8 cellular contexts compared by ENCODE assay signal in the genomic region with DNA sequence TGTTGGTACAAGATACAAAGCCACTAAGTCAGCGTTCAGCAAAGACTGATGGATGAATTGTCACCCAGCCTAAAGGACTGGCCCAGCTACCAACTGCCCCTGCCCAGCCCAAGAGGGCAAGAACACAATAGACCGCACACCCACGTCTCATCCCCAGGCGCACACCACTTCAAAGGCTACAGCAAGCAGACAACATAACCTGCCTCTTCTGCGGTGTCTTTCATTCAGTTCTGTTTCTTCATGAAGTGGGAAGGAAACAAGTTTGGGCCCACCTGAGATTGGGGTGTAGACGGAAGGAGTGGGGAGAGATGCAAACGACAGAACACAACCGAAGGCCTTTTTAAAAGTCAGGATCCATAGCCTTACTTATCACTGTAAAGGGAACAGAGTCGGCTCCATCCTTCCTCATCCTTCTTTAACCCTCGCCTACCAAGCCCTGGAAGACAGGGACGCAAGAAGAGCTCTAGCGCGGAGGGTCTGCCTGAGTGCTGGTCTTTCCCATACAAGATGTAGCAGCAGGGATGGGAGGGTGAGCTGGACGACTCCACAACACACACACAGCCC. TPM values are rescaled to one million over a fixed set of nuclear protein-coding genes. Genes with fewer than 3 reads are reported as not detected.
A peak's percentile ranks its signal among the peaks of the same experiment; 100 is the strongest.
DNase-seq lines count a peak whose midpoint lies in the region; ATAC-seq and TF ChIP-seq lines count a peak whose summit lies in the region.

No MANE protein-coding gene starts in this region.

- peak; percentile 78 for DNase-seq in NCI-H2227 (lab: John Stamatoyannopoulos, UW; ENCODE audit: unreplicated experiment)
- no peak for DNase-seq in NCI-H2227 treated with DMSO at 0.1 percent for 48 hours (lab: John Stamatoyannopoulos, UW)
- DNase-seq in RKO (ENCODE audit: low spot score) = peak; percentile 62
- DNase-seq in adrenal gland = peak in 3 of 7 donors; percentile 21 to 40 (median 37)
- no peak for DNase-seq in UCSD-AML1 (lab: John Stamatoyannopoulos, UW; ENCODE audit: unreplicated experiment)

- no peak for ATAC-seq in GM21786 (IDR thresholded peaks at IDR 0.05; ENCODE audit: unreplicated experiment)

- TF ChIP-seq POLR2A in adrenal gland (IDR thresholded peaks at IDR 0.05) = no peak

- H3K9me3 ChIP-seq in adrenal gland (replicated peaks in 1 of 3) = no peaks in the 10 kb centered on the region
- H3K9me3 ChIP-seq in iPS-18c (ENCODE audit: control insufficient read depth, insufficient read depth, low read length) = no peaks in the 10 kb centered on the region
- H3K9me3 ChIP-seq in skeletal muscle satellite cell (replicated peaks; ENCODE audit: low read length) = no peaks in the 10 kb centered on the region

- no peaks in the 10 kb centered on the region for H3K36me3 ChIP-seq in adrenal gland (replicated peaks in 1 of 2)
- H3K36me3 ChIP-seq in skeletal muscle satellite cell (ENCODE audit: insufficient read depth, low read length) = peaks cover 3% of the 10 kb centered on the region

- intact Hi-C loops in adrenal gland (cut with DNase I) = no loop called here

- peak overlapping the region; percentile 90 for H3K4me2 ChIP-seq in skeletal muscle satellite cell (ENCODE audit: low read length)

- TF ChIP-seq CTCF in adrenal gland (IDR thresholded peaks at IDR 0.05) = no peak

- H3K4me3 ChIP-seq in adrenal gland (peak overlapping the region; percentile 56 to 97 (median 74)), iPS-18c (ENCODE audit: insufficient read depth, low read depth, low read length) (peak overlapping the region; percentile 82), skeletal muscle satellite cell (ENCODE audit: low read length) (peak overlapping the region; percentile 97)

- WGBS in adrenal gland, 4 donors = 1 to 2% (median 2%) methylated on average over 12 to 14 of the region's 14 CpGs

- peak overlapping the region; percentile 61 to 99 (median 94) for H3K27ac ChIP-seq in adrenal gland

- H3K4me1 ChIP-seq in adrenal gland (replicated peaks in 1 of 2) (peaks cover 51 to 57% of the 10 kb centered on the region in 2 donors), skeletal muscle satellite cell (ENCODE audit: control insufficient read depth, insufficient read depth, low read length) (peaks cover 47% of the 10 kb centered on the region)

- no peaks in the 10 kb centered on the region for H3K27me3 ChIP-seq in adrenal gland
- H3K27me3 ChIP-seq in skeletal muscle satellite cell (ENCODE audit: control insufficient read depth, insufficient read depth, low read length) = no peaks in the 10 kb centered on the region

- H3K9ac ChIP-seq in skeletal muscle satellite cell (ENCODE audit: low read depth, low read length) = peak overlapping the region; percentile 96

RNA-seq across cellular contexts. Expression of gene SCARB2, which starts 0.7 kb away (rescaled TPM):
- total RNA-seq in adrenal gland = 100 to 1,000 TPM; 119 to 179 (median 139) TPM
- polyA plus RNA-seq in adrenal gland = 100 to 1,000 TPM in 1 of 3 donors, 10 to 100 TPM in 2; 41.5 to 117 (median 82.9) TPM
- 112 and 123 TPM in 2 replicates for total RNA-seq in skeletal muscle satellite cell (2012; rRNA removed)

RNA-seq across cellular contexts. Expression of gene FAM47E, which starts 38.6 kb away (rescaled TPM):
- total RNA-seq in adrenal gland = 1 to 10 TPM; 2.8 to 8.0 (median 4.7) TPM
- polyA plus RNA-seq in adrenal gland = 10 to 100 TPM in 1 of 3 donors, 1 to 10 TPM in 2; 6.9 to 23.8 (median 7.7) TPM
- total RNA-seq in skeletal muscle satellite cell (2012; rRNA removed) = under 0.01 TPM in 1 of 2 replicates, not detected in the other

Comparison
In these comparisons a context has a peak if more than half of its experiments do, and no peak if none do; other contexts are left out.
1. DNase-seq: peak in NCI-H2227 (single experiment) and RKO (single experiment); none in NCI-H2227 treated with DMSO at 0.1 percent for 48 hours (single experiment) and UCSD-AML1 (single experiment).
2. Peak in every context shown above with its lines, with median percentiles within 50 percentile points of each other: H3K4me3 ChIP-seq.